Comparison of ENCODE assay signal across 2 cellular contexts in genomic region chr1:10045480-10046355, GRCh38.
TF ChIP-seq lines count a peak whose summit lies in the region.

No MANE protein-coding gene starts in this region.

TF ChIP-seq in GM23338, 12 proteins besides CTCF, POLR2A, EP300 and RAD21 (continued from another document):
- TF ChIP-seq REST (IDR thresholded peaks at IDR 0.05; ENCODE audit: unreplicated experiment): no peak
- TF ChIP-seq POLR2AphosphoS5 (IDR thresholded peaks at IDR 0.05; ENCODE audit: low read depth): no peak
- TF ChIP-seq CREB1 (CRISPR knock-in tag; IDR thresholded peaks at IDR 0.05; ENCODE audit: low read depth): no peak
- TF ChIP-seq ZNF462 (CRISPR knock-in tag; IDR thresholded peaks at IDR 0.05): no peak
- no peak for TF ChIP-seq STAT1 (IDR thresholded peaks at IDR 0.05; ENCODE audit: unreplicated experiment)
- TF ChIP-seq NANOG (IDR thresholded peaks at IDR 0.05; ENCODE audit: borderline replicate concordance): no peak
- TF ChIP-seq, protein P1, sequence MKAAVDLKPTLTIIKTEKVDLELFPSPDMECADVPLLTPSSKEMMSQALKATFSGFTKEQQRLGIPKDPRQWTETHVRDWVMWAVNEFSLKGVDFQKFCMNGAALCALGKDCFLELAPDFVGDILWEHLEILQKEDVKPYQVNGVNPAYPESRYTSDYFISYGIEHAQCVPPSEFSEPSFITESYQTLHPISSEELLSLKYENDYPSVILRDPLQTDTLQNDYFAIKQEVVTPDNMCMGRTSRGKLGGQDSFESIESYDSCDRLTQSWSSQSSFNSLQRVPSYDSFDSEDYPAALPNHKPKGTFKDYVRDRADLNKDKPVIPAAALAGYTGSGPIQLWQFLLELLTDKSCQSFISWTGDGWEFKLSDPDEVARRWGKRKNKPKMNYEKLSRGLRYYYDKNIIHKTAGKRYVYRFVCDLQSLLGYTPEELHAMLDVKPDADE (IDR thresholded peaks at IDR 0.05): no peak

TF ChIP-seq in WTC11, 78 proteins besides CTCF, POLR2A, EP300 and RAD21 (continued from another document):
- TF ChIP-seq, protein P2, sequence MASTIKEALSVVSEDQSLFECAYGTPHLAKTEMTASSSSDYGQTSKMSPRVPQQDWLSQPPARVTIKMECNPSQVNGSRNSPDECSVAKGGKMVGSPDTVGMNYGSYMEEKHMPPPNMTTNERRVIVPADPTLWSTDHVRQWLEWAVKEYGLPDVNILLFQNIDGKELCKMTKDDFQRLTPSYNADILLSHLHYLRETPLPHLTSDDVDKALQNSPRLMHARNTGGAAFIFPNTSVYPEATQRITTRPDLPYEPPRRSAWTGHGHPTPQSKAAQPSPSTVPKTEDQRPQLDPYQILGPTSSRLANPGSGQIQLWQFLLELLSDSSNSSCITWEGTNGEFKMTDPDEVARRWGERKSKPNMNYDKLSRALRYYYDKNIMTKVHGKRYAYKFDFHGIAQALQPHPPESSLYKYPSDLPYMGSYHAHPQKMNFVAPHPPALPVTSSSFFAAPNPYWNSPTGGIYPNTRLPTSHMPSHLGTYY (CRISPR knock-in tag; IDR thresholded peaks at IDR 0.05): no peak
- TF ChIP-seq NR2C2 (CRISPR knock-in tag; IDR thresholded peaks at IDR 0.05) (no peak), MAX (CRISPR knock-in tag; IDR thresholded peaks at IDR 0.05) (no peak), CBFB (CRISPR knock-in tag; IDR thresholded peaks at IDR 0.05; ENCODE audit: low read depth) (no peak), ZNF281 (CRISPR knock-in tag; IDR thresholded peaks at IDR 0.05) (no peak), ZNF416 (CRISPR knock-in tag; IDR thresholded peaks at IDR 0.05) (no peak), GRHL2 (CRISPR knock-in tag; IDR thresholded peaks at IDR 0.05; ENCODE audit: insufficient replicate concordance, severe bottlenecking) (no peak), ZNF425 (CRISPR knock-in tag; conservative IDR thresholded peaks at IDR 0.05) (no peak)
- TF ChIP-seq, protein P3, sequence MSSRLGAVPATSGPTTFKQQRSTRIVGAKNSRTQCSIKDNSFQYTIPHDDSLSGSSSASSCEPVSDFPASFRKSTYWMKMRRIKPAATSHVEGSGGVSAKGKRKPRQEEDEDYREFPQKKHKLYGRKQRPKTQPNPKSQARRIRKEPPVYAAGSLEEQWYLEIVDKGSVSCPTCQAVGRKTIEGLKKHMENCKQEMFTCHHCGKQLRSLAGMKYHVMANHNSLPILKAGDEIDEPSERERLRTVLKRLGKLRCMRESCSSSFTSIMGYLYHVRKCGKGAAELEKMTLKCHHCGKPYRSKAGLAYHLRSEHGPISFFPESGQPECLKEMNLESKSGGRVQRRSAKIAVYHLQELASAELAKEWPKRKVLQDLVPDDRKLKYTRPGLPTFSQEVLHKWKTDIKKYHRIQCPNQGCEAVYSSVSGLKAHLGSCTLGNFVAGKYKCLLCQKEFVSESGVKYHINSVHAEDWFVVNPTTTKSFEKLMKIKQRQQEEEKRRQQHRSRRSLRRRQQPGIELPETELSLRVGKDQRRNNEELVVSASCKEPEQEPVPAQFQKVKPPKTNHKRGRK (CRISPR knock-in tag; IDR thresholded peaks at IDR 0.05; ENCODE audit: borderline replicate concordance): no peak
